In genomic region chr4:113921089-113921842, GRCh38 we compare ENCODE assay signal across 16 cellular contexts. TPM values are rescaled to one million over a fixed set of nuclear protein-coding genes. Genes with fewer than 3 reads are reported as not detected.
DNase-seq lines count a peak whose midpoint lies in the region; ATAC-seq, FAIRE-seq and TF ChIP-seq lines count a peak whose summit lies in the region.
"Had no signal": no experiment of that assay in that cellular context is flagged by ENCODE, and none has a peak within 500 bp of the region (broad histone marks: within the 10 kb centered on the region; RNA-seq: fewer than 3 reads in every experiment).

No MANE protein-coding gene starts in this region.

- intact Hi-C loops in GM12878 (cut with micrococcal nuclease; ENCODE audit: unreplicated experiment): no loop called here
- intact Hi-C loops in activated CD4-positive, alpha-beta T cell treated with anti-CD3 and anti-CD28 coated beads for 36 hours (cut with DNase I, micrococcal nuclease): no loop called here
- intact Hi-C loops in Right ventricle myocardium superior (cut with DNase I): no loop called here

- SMC1A ChIA-PET in GM12878 (lab: Charles Lee; ENCODE audit: uncharacterized antibody, unreplicated experiment): interaction anchor here (0.7 to 2.5 kb wide), 20 partner anchors 9 to 373 kb away, joined by 3 to 12 read pairs (median 3); no protein-coding TSS in a partner anchor

- BruUV-seq in GM12878 (replicated peaks; lab: Mats Ljungman, UMichigan): no TSS peak

- TF ChIP-seq POLR2A in GM12878 (IDR thresholded peaks at IDR 0.05; ENCODE audit: low read depth, low read length): no peak

- H3K27me3 ChIP-seq in GM23248 (replicated peaks; ENCODE audit: insufficient read depth) (no peaks in the 10 kb centered on the region), GM12878 (replicated peaks in 1 of 2; ENCODE audit: control insufficient read depth in 2 of 2, insufficient read depth in 2 of 2, low read length in 1 of 2) (no peaks in the 10 kb centered on the region)
- H3K27me3 ChIP-seq: esophagus muscularis mucosa, MG63, SJCRH30, testis had no signal

- WGBS in GM23248 (ENCODE audit: low coverage in 1 of 2, low lambda C conversion rate in 2 of 2, missing lambda C conversion rate in 2 of 2), 2 experiments: 76 to 80% methylated on average over 3 of the region's 3 CpGs
- 48% methylated on average over 3 of the region's 3 CpGs for WGBS in GM12878 (ENCODE audit: insufficient coverage, insufficient replicate concordance, low lambda C conversion rate, missing lambda C conversion rate)

- H3K4me2 ChIP-seq in GM23248 (ENCODE audit: unreplicated experiment) (no peak overlapping the region), GM12878 (ENCODE audit: control insufficient read depth, insufficient read depth) (no peak overlapping the region)

- peaks cover 94% of the 10 kb centered on the region for H3K79me2 ChIP-seq in GM23248 (ENCODE audit: insufficient read depth)
- H3K79me2 ChIP-seq in GM12878 (ENCODE audit: control insufficient read depth, insufficient read depth, low read length): no peaks in the 10 kb centered on the region

- no peak overlapping the region for H3K9ac ChIP-seq in GM23248
- no peak overlapping the region for H3K9ac ChIP-seq in GM12878 (ENCODE audit: control insufficient read depth, insufficient read depth, low read length)

- ATAC-seq in GM12878: peak; percentile 71
- no peak for ATAC-seq in activated CD4-positive, alpha-beta T cell treated with anti-CD3 and anti-CD28 coated beads for 36 hours
- no peak for ATAC-seq in Right ventricle myocardium superior (ENCODE audit: poor library complexity)

- no peaks in the 10 kb centered on the region for H3K36me3 Mint-ChIP-seq in activated CD4-positive, alpha-beta T cell treated with anti-CD3 and anti-CD28 coated beads for 36 hours (ENCODE audit: low read depth)
- H3K36me3 Mint-ChIP-seq: activated naive CD4-positive, alpha-beta T cell treated with anti-CD3 and anti-CD28 coated beads, Interleukin-2, amount 10 ng/mL, durations not matched to agents 7 days and 5 days had no signal

- FAIRE-seq in GM12878 (lab: Jason Lieb, UNC): no peak
- FAIRE-seq: D721Med had no signal

- TF ChIP-seq RAD21 in GM12878 (IDR thresholded peaks at IDR 0.05; ENCODE audit: insufficient read depth, low read depth, low read length): no peak

- H3K9me3 Mint-ChIP-seq in activated CD4-positive, alpha-beta T cell treated with anti-CD3 and anti-CD28 coated beads for 36 hours (ENCODE audit: low read depth): no peaks in the 10 kb centered on the region
- H3K9me3 Mint-ChIP-seq: activated naive CD4-positive, alpha-beta T cell treated with anti-CD3 and anti-CD28 coated beads, Interleukin-2, amount 10 ng/mL, durations not matched to agents 7 days and 5 days had no signal

- H3K27ac Mint-ChIP-seq in activated CD4-positive, alpha-beta T cell treated with anti-CD3 and anti-CD28 coated beads for 36 hours: no peak overlapping the region
- H3K27ac Mint-ChIP-seq: activated naive CD4-positive, alpha-beta T cell treated with anti-CD3 and anti-CD28 coated beads, Interleukin-2, amount 10 ng/mL, durations not matched to agents 7 days and 5 days had no signal

- H3K27ac ChIP-seq in GM23248: no peak overlapping the region
- H3K27ac ChIP-seq in GM12878 (ENCODE audit: control insufficient read depth, insufficient read depth): no peak overlapping the region
- H3K27ac ChIP-seq: esophagus muscularis mucosa, SJCRH30, testis had no signal

- peaks cover 2% of the 10 kb centered on the region; the same call in 1 of the 2 replicates for H3K36me3 ChIP-seq in GM23248 (ENCODE audit: low read depth)
- no peaks in the 10 kb centered on the region for H3K36me3 ChIP-seq in GM12878 (ENCODE audit: control insufficient read depth in 2 of 2, insufficient read depth in 2 of 2, low read length in 1 of 2)
- H3K36me3 ChIP-seq: esophagus muscularis mucosa, SJCRH30 had no signal

- peaks cover 5% of the 10 kb centered on the region for H3K4me1 Mint-ChIP-seq in activated CD4-positive, alpha-beta T cell treated with anti-CD3 and anti-CD28 coated beads for 36 hours
- H3K4me1 Mint-ChIP-seq: activated naive CD4-positive, alpha-beta T cell treated with anti-CD3 and anti-CD28 coated beads, Interleukin-2, amount 10 ng/mL, durations not matched to agents 7 days and 5 days had no signal

- POLR2A ChIA-PET in GM12878 (lab: Charles Lee): interaction anchor here (1.5 to 2.1 kb wide), 2 partner anchors 9 to 285 kb away, joined by 5 to 9 read pairs; no protein-coding TSS in a partner anchor
- POLR2A ChIA-PET in activated CD4-positive, alpha-beta T cell treated with anti-CD3 and anti-CD28 coated beads for 36 hours (lab: Charles Lee): no interaction called here

- CTCF ChIA-PET in GM12878 (lab: Yijun Ruan, JAX): interaction anchor here (0.9 to 2.1 kb wide), 10 partner anchors 10 to 150 kb away, joined by 3 to 10 read pairs (median 3); no protein-coding TSS in a partner anchor
- CTCF ChIA-PET in activated CD4-positive, alpha-beta T cell treated with anti-CD3 and anti-CD28 coated beads for 36 hours (lab: Charles Lee): interaction anchor here (1.5 kb wide), 2 partner anchors 17 to 30 kb away, joined by 4 to 5 read pairs; no protein-coding TSS in a partner anchor

- H3K4me1 ChIP-seq in GM23248 (ENCODE audit: insufficient read depth): peaks cover 11% of the 10 kb centered on the region
- H3K4me1 ChIP-seq in GM12878 (ENCODE audit: control insufficient read depth, insufficient read depth, low read length): no peaks in the 10 kb centered on the region
- H3K4me1 ChIP-seq: SJCRH30, testis had no signal

- H4K20me1 ChIP-seq in GM23248 (ENCODE audit: insufficient read depth): no peaks in the 10 kb centered on the region
- H4K20me1 ChIP-seq in GM12878 (ENCODE audit: control insufficient read depth, insufficient read depth): no peaks in the 10 kb centered on the region

- DNase-seq in AG10803 (ENCODE audit: low read depth): peak; percentile 23
- peak; percentile 41 for DNase-seq in GM23248
- no peak for DNase-seq in GM12878 (ENCODE audit: low read depth, low spot score)
- peak; percentile 51 for DNase-seq in kidney tubule cell (ENCODE audit: low spot score)
- no peak for DNase-seq in activated CD4-positive, alpha-beta T cell treated with anti-CD3 and anti-CD28 coated beads for 36 hours
- DNase-seq in NCI-H187 treated with DMSO at 0.1 percent for 48 hours (lab: John Stamatoyannopoulos, UW): no peak
- DNase-seq in Right ventricle myocardium superior: no peak
- DNase-seq in NCI-H345 (lab: John Stamatoyannopoulos, UW): no peak
- DNase-seq: activated naive CD4-positive, alpha-beta T cell treated with anti-CD3 and anti-CD28 coated beads, Interleukin-2, amount 10 ng/mL, durations not matched to agents 7 days and 5 days; MG63; nucleus accumbens; SJCRH30; stimulated activated CD4-positive, alpha-beta T cell treated with anti-CD3 and anti-CD28 coated beads, Interleukin-12 subunit alpha, Interleukin-12 subunit beta, amount 100 ng/mL, for 4 hours; testis had no signal

- H3K9me3 ChIP-seq in GM23248 (ENCODE audit: low read depth): no peaks in the 10 kb centered on the region
- H3K9me3 ChIP-seq in GM12878 (replicated peaks; ENCODE audit: control insufficient read depth, insufficient read depth, low read length): no peaks in the 10 kb centered on the region; the same call in 2 of the 3 replicates
- H3K9me3 ChIP-seq: esophagus muscularis mucosa, MG63, SJCRH30, testis had no signal

- no peaks in the 10 kb centered on the region for H3K27me3 Mint-ChIP-seq in activated CD4-positive, alpha-beta T cell treated with anti-CD3 and anti-CD28 coated beads for 36 hours
- H3K27me3 Mint-ChIP-seq: activated naive CD4-positive, alpha-beta T cell treated with anti-CD3 and anti-CD28 coated beads, Interleukin-2, amount 10 ng/mL, durations not matched to agents 7 days and 5 days had no signal

- no peak overlapping the region for H3K4me3 ChIP-seq in AG10803 (ENCODE audit: low read length)
- H3K4me3 ChIP-seq in GM23248: no peak overlapping the region
- no peak overlapping the region for H3K4me3 ChIP-seq in GM12878
- H3K4me3 ChIP-seq: esophagus muscularis mucosa, MG63, SJCRH30, testis had no signal

- no peak for TF ChIP-seq EP300 in GM12878 (IDR thresholded peaks at IDR 0.05; ENCODE audit: borderline replicate concordance in 1 of 2, control insufficient read depth in 1 of 2, low read depth in 2 of 2, low read length in 2 of 2)

- peaks cover 9% of the 10 kb centered on the region for H3F3A ChIP-seq in GM23248 (ENCODE audit: insufficient read depth)

- TF ChIP-seq CTCF in AG10803 (conservative IDR thresholded peaks at IDR 0.05; ENCODE audit: low read length) (no peak), GM12878 (IDR thresholded peaks at IDR 0.05 in 2 of 3, conservative IDR thresholded peaks at IDR 0.05 in 1 of 3; ENCODE audit: control insufficient read depth in 2 of 3, extremely low read depth in 1 of 3, insufficient read depth in 1 of 3, low read depth in 3 of 3, low read length in 3 of 3) (no peak)

- RAD21 ChIA-PET in GM12878 (lab: Charles Lee; ENCODE audit: unreplicated experiment): interaction anchor here (1.3 to 1.7 kb wide), 4 partner anchors 38 to 119 kb away, joined by 3 to 7 read pairs (median 4); no protein-coding TSS in a partner anchor

- no peak overlapping the region for H3K4me3 Mint-ChIP-seq in activated CD4-positive, alpha-beta T cell treated with anti-CD3 and anti-CD28 coated beads for 36 hours
- H3K4me3 Mint-ChIP-seq: activated naive CD4-positive, alpha-beta T cell treated with anti-CD3 and anti-CD28 coated beads, Interleukin-2, amount 10 ng/mL, durations not matched to agents 7 days and 5 days had no signal

- H2AFZ ChIP-seq in GM23248 (no peak overlapping the region), GM12878 (ENCODE audit: control insufficient read depth, low read depth, low read length) (no peak overlapping the region; the same call in 1 of the 2 replicates)

- in situ Hi-C loops in GM23248 (cut with MboI) (no loop called here), GM12878 (cut with MboI) (no loop called here)

- H3K9me2 ChIP-seq in GM23248 (ENCODE audit: insufficient read depth): no peaks in the 10 kb centered on the region

RNA-seq across cellular contexts. Expression of gene ARSJ, which starts 58.2 kb away (rescaled TPM):
- 31.7 and 32.2 TPM in 2 replicates for total RNA-seq in GM23248 (2014; rRNA removed; shearing (Covaris generic))
- polyA plus RNA-seq in GM23248 (2016; fragmentation: Nextera tagmentation; extraction: Ambion mirVana): 32.6 and 33.7 TPM in 2 replicates
- total RNA-seq in GM12878 (2013; cell fraction: nucleolus; rRNA removed): not detected in 2 replicates
- under 0.01 TPM in 1 of 2 replicates, not detected in the other for total RNA-seq in GM12878 (2014; rRNA removed)
- total RNA-seq in GM12878 (2014; rRNA removed; fragmentation: Illumina TruSeq; extraction: Trizol): not detected in 2 replicates
- not detected in 2 replicates for total RNA-seq in GM12878 (2021)
- not detected for polyA plus RNA-seq in GM12878 (2011; ENCODE audit: low read depth)
- 0.04 TPM in 1 of 2 replicates, not detected in the other for polyA plus RNA-seq in GM12878 (2011; rRNA removed)
- polyA plus RNA-seq in GM12878 (2011; cell fraction: cytosol; rRNA removed): 0.01 and 0.03 TPM in 2 replicates
- 0.07 TPM in 1 of 2 replicates, not detected in the other for polyA plus RNA-seq in GM12878 (2011; cell fraction: nucleus; rRNA removed)
- polyA plus RNA-seq in GM12878 (2012): not detected in 2 replicates
- polyA plus RNA-seq in GM12878 (2014; fragmentation: Illumina TruSeq; extraction: Trizol): 0.03 TPM in 1 of 2 replicates, not detected in the other
- polyA plus RNA-seq in GM12878 (2014; fragmentation: Nextera tagmentation; extraction: Ambion mirVana): under 1 TPM in 1 of 2 experiments, not detected in 1; 0.04 TPM
- polyA plus RNA-seq in GM12878 (2014; rRNA removed): 0.08 TPM in 1 of 2 replicates, not detected in the other
- polyA plus RNA-seq in GM12878 (2016; fragmentation: Nextera tagmentation; extraction: Ambion mirVana): under 1 TPM in 1 of 2 experiments, not detected in 1; 0.19 TPM
- polyA minus RNA-seq in GM12878 (2011; rRNA and poly(A)+ RNA removed): not detected in 2 replicates
- not detected in 2 replicates for polyA minus RNA-seq in GM12878 (2011; cell fraction: cytosol; rRNA and poly(A)+ RNA removed)
- polyA minus RNA-seq in GM12878 (2011; cell fraction: nucleus; rRNA and poly(A)+ RNA removed): 0.24 TPM in 1 of 2 replicates, not detected in the other
- under 1 TPM in 1 of 2 experiments, not detected in 1; 0.05 TPM for total RNA-seq in activated CD4-positive, alpha-beta T cell treated with anti-CD3 and anti-CD28 coated beads for 36 hours
- total RNA-seq in Right ventricle myocardium superior: 0.70 TPM

Comparison
In these comparisons a context has a peak if more than half of its experiments do, and no peak if none do; other contexts are left out.
1. DNase-seq: peak in AG10803 (single experiment), GM23248 (single experiment) and kidney tubule cell (single experiment); none in GM12878 (single experiment), activated CD4-positive, alpha-beta T cell treated with anti-CD3 and anti-CD28 coated beads for 36 hours (single experiment), NCI-H187 treated with DMSO at 0.1 percent for 48 hours (single experiment), Right ventricle myocardium superior (single experiment) and NCI-H345 (single experiment).
2. RNA of gene ARSJ, which starts 58.2 kb away (total RNA-seq): 31.7 to 32.2 TPM in GM23248; 0.70 TPM in Right ventricle myocardium superior (single experiment), 0.05 TPM in activated CD4-positive, alpha-beta T cell treated with anti-CD3 and anti-CD28 coated beads for 36 hours and under 0.01 TPM in GM12878; every median in the first group is over 10 times any median in the second.